In the genomic region with DNA sequence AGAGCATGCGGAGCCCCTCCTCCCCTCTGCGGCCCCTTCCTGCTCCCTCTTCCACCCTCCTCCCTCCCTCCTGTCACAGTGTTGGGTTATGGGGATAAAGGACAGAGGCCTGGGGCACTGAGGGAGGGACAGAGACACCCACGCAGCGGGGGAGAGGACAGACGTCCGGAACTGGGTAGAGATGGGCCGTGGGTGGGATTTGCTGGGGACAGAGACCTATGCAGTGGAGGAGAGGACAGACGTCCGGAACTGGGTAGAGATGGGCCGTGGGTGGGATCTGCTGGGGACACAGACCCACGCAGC, we compare ENCODE assay signal across 3 cellular contexts. TPM values are rescaled to one million over a fixed set of nuclear protein-coding genes. Genes with fewer than 3 reads are reported as not detected.
"Had no signal": no experiment of that assay in that cellular context is flagged by ENCODE, and none has a peak within 500 bp of the region (broad histone marks: within the 10 kb centered on the region; RNA-seq: fewer than 3 reads in every experiment).

No MANE protein-coding gene starts in this region.

RNA-seq across cellular contexts. Expression of a gene that starts 5.9 kb away (rescaled TPM):
- total RNA-seq: GM23248, HT-29 had no signal

RNA-seq across cellular contexts. Expression of a gene that starts 34.7 kb away (rescaled TPM):
- total RNA-seq: GM23248, H4, HT-29 had no signal
- polyA plus RNA-seq: GM23248 had no signal
